In the genomic region with DNA sequence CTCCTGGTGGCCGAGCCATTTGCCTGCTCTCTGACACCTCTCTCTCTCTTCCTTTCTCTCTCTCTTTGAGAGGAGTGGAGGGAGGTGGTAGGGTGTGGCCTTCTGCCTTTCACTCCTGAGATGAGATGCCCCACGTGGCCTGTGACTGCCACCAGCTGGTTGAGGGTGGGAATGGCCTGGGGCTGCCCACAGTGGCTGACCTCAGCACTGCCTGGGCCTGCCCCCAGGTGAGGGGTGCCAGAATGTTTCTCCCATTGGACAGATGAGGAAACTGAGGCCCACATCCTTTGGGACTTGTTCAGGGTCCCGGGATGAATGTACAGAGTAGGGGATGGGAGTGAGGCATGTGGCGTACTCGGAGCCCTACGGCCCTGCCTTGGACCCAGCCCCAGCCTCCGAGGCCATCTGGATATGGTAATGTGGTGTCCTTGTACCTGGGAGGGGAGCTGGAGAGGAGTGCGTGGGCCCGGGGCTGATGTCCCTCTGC, we compare ENCODE assay signal across 6 cellular contexts. TPM values are rescaled to one million over a fixed set of nuclear protein-coding genes. Genes with fewer than 3 reads are reported as not detected.
DNase-seq lines count a peak whose midpoint lies in the region; TF ChIP-seq lines count a peak whose summit lies in the region.

No MANE protein-coding gene starts in this region.

- H3K27ac ChIP-seq in dorsolateral prefrontal cortex (peak overlapping the region in 2 of 59 donors; percentile 29 to 35), smooth muscle cell (ENCODE audit: low read depth) (no peak overlapping the region)

- no peaks in the 10 kb centered on the region for H3K36me3 ChIP-seq in smooth muscle cell (ENCODE audit: low read depth)

- WGBS in smooth muscle cell (ENCODE audit: low lambda C conversion rate), result 84% methylated on average over 9 of the region's 9 CpGs

- no peak overlapping the region for H3K9ac ChIP-seq in smooth muscle cell (ENCODE audit: low read depth)

- H3K27me3 ChIP-seq in dorsolateral prefrontal cortex (no peaks in the 10 kb centered on the region), smooth muscle cell (ENCODE audit: low read depth) (no peaks in the 10 kb centered on the region)

- TF ChIP-seq CTCF in dorsolateral prefrontal cortex (IDR thresholded peaks at IDR 0.05 in 54 of 56, conservative IDR thresholded peaks at IDR 0.05 in 2 of 56; ENCODE audit: low read depth in 1 of 56, partially characterized antibody in 56 of 56) (peak in 49 of 56 donors; percentile 9 to 74 (median 52)), smooth muscle cell (IDR thresholded peaks at IDR 0.05; ENCODE audit: borderline replicate concordance, insufficient read depth, poor library complexity, severe bottlenecking) (peak; percentile 11)

- no peak overlapping the region for H2AFZ ChIP-seq in smooth muscle cell (ENCODE audit: low read depth)

- peaks cover 5% of the 10 kb centered on the region for H4K20me1 ChIP-seq in smooth muscle cell (ENCODE audit: low read depth)

- DNase-seq in SHP77 (lab: John Stamatoyannopoulos, UW) (peak; percentile 19 to 41), SHP77 treated with DMSO at 0.1 percent for 48 hours (lab: John Stamatoyannopoulos, UW) (no peak), RKO (ENCODE audit: low spot score) (peak; percentile 28), dorsolateral prefrontal cortex (peak in 3 of 10 donors; percentile 33 to 64 (median 54)), smooth muscle cell (lab: John Stamatoyannopoulos, UW; ENCODE audit: unreplicated experiment) (no peak), NCI-H345 treated with DMSO at 0.1 percent for 48 hours (lab: John Stamatoyannopoulos, UW; ENCODE audit: unreplicated experiment) (no peak)

- no peak overlapping the region for H3K4me3 ChIP-seq in dorsolateral prefrontal cortex
- H3K4me3 ChIP-seq in smooth muscle cell, result no peak overlapping the region

- intact Hi-C loops in dorsolateral prefrontal cortex (cut with DNase I), result no loop called here

- H3K4me2 ChIP-seq in smooth muscle cell, result no peak overlapping the region

- no peaks in the 10 kb centered on the region for H3K9me3 ChIP-seq in smooth muscle cell (replicated peaks; ENCODE audit: low read depth)

- no peaks in the 10 kb centered on the region for H3F3A ChIP-seq in smooth muscle cell (ENCODE audit: low read depth)

- H3K79me2 ChIP-seq in smooth muscle cell (ENCODE audit: low read depth), result no peaks in the 10 kb centered on the region

- H3K4me1 ChIP-seq in smooth muscle cell (ENCODE audit: low read depth), result no peaks in the 10 kb centered on the region

RNA-seq across cellular contexts. Expression of a gene that starts 12.7 kb away (rescaled TPM):
- total RNA-seq in dorsolateral prefrontal cortex (1 to 10 TPM in 2 of 120 experiments, under 1 TPM in 23, not detected in 95; 0.14 to 1.8 (median 0.57) TPM), smooth muscle cell (not detected in 2 replicates)
- 0.70 TPM in 1 of 2 replicates, not detected in the other for polyA plus RNA-seq in smooth muscle cell

RNA-seq across cellular contexts. Expression of a gene that starts 13.3 kb away (rescaled TPM):
- total RNA-seq in dorsolateral prefrontal cortex (10 to 100 TPM in 113 of 120 experiments, 1 to 10 TPM in 7; 5.0 to 40.1 (median 15.7) TPM), smooth muscle cell (30.9 and 32.0 TPM in 2 replicates)
- 67.8 and 76.8 TPM in 2 replicates for polyA plus RNA-seq in smooth muscle cell

RNA-seq across cellular contexts. Expression of a gene that starts 56.5 kb away (rescaled TPM):
- total RNA-seq in dorsolateral prefrontal cortex, result 10 to 100 TPM; 31.4 to 70.6 (median 41.5) TPM
- total RNA-seq in smooth muscle cell, result 12.1 and 15.2 TPM in 2 replicates
- polyA plus RNA-seq in smooth muscle cell, result 6.1 and 8.3 TPM in 2 replicates

RNA-seq across cellular contexts. Expression of a gene that starts 56.7 kb away (rescaled TPM):
- 10 to 100 TPM; 51.7 to 92.9 (median 69.7) TPM for total RNA-seq in dorsolateral prefrontal cortex
- total RNA-seq in smooth muscle cell, result 8.4 and 13.6 TPM in 2 replicates
- polyA plus RNA-seq in smooth muscle cell, result 9.9 and 14.8 TPM in 2 replicates

RNA-seq across cellular contexts. Expression of a gene that starts 57.7 kb away (rescaled TPM):
- total RNA-seq in dorsolateral prefrontal cortex, result 1 to 10 TPM in 59 of 120 experiments, under 1 TPM in 61; 0.26 to 3.8 (median 0.99) TPM
- total RNA-seq in smooth muscle cell, result 0.09 TPM in 1 of 2 replicates, not detected in the other
- 0.15 and 0.27 TPM in 2 replicates for polyA plus RNA-seq in smooth muscle cell

Comparison
In these comparisons a context has a peak if more than half of its experiments do, and no peak if none do; other contexts are left out.
1. DNase-seq: peak in SHP77 (2 of 2) and RKO (single experiment); none in SHP77 treated with DMSO at 0.1 percent for 48 hours (single experiment), smooth muscle cell (single experiment) and NCI-H345 treated with DMSO at 0.1 percent for 48 hours (single experiment).